8 cellular contexts compared by ENCODE assay signal in genomic region chr16:71808593-71809449, GRCh38.
DNase-seq lines count a peak whose midpoint lies in the region; ATAC-seq lines count a peak whose summit lies in the region.

Gene AP1G1, minus strand, starts transcription at chr16:71808834. Its CDS starts 19,355 bp downstream, at chr16:71789479.

- H3K4me1 Mint-ChIP-seq in activated naive CD4-positive, alpha-beta T cell treated with anti-CD3 and anti-CD28 coated beads, Interleukin-2, amount 10 ng/mL, durations not matched to agents 7 days and 5 days = peaks cover 32% of the 10 kb centered on the region

- DNase-seq in NCI-H1048 (lab: John Stamatoyannopoulos, UW) (peak; percentile 77), SK-N-MC (ENCODE audit: low read depth, low spot score) (peak; percentile 67), germinal center (ENCODE audit: low spot score) (peak; percentile 97), non-pigmented ciliary epithelial cell (ENCODE audit: low read depth) (peak; percentile 94), substantia nigra (lab: John Stamatoyannopoulos, UW) (peak; percentile 62 to 98 (median 90))
- peak; percentile 96 for DNase-seq in activated naive CD4-positive, alpha-beta T cell treated with anti-CD3 and anti-CD28 coated beads, Interleukin-2, amount 10 ng/mL, durations not matched to agents 7 days and 5 days

- H3K9me3 Mint-ChIP-seq in activated naive CD4-positive, alpha-beta T cell treated with anti-CD3 and anti-CD28 coated beads, Interleukin-2, amount 10 ng/mL, durations not matched to agents 7 days and 5 days = no peaks in the 10 kb centered on the region

- CTCF ChIA-PET in activated naive CD4-positive, alpha-beta T cell treated with anti-CD3 and anti-CD28 coated beads, Interleukin-2, amount 10 ng/mL, durations not matched to agents 7 days and 5 days (lab: Charles Lee) = interaction anchor here (1.2 kb wide), 1 partner anchor 73 kb away, joined by 8 read pairs; no protein-coding TSS in a partner anchor

- ATAC-seq in HG02588 (IDR thresholded peaks at IDR 0.05; ENCODE audit: unreplicated experiment) = peak; percentile 71

- no peaks in the 10 kb centered on the region for H3K9me3 ChIP-seq in SK-N-MC (ENCODE audit: low read depth, low read length)

- peaks cover 8% of the 10 kb centered on the region for H3K27me3 Mint-ChIP-seq in activated naive CD4-positive, alpha-beta T cell treated with anti-CD3 and anti-CD28 coated beads, Interleukin-2, amount 10 ng/mL, durations not matched to agents 7 days and 5 days

- H3K27ac ChIP-seq in SK-N-MC (peak within 1 kb of the TSS; percentile 96), substantia nigra (ENCODE audit: low read depth, low read length, poor library complexity, severe bottlenecking) (peak within 1 kb of the TSS; percentile 93)

- H3K9ac ChIP-seq in SK-N-MC (ENCODE audit: insufficient read length) = peak within 1 kb of the TSS; percentile 93

- H3K36me3 ChIP-seq in SK-N-MC (ENCODE audit: insufficient read depth, low read length) = no peaks in the 10 kb centered on the region

- H3K27ac Mint-ChIP-seq in activated naive CD4-positive, alpha-beta T cell treated with anti-CD3 and anti-CD28 coated beads, Interleukin-2, amount 10 ng/mL, durations not matched to agents 7 days and 5 days = peak within 1 kb of the TSS; percentile 100

- H3K4me3 ChIP-seq in GM08714 (ENCODE audit: low read length) (peak within 1 kb of the TSS; percentile 95), SK-N-MC (peak within 1 kb of the TSS; percentile 85)

- peaks cover 7% of the 10 kb centered on the region for H3K36me3 Mint-ChIP-seq in activated naive CD4-positive, alpha-beta T cell treated with anti-CD3 and anti-CD28 coated beads, Interleukin-2, amount 10 ng/mL, durations not matched to agents 7 days and 5 days

- H3K4me3 Mint-ChIP-seq in activated naive CD4-positive, alpha-beta T cell treated with anti-CD3 and anti-CD28 coated beads, Interleukin-2, amount 10 ng/mL, durations not matched to agents 7 days and 5 days = peak within 1 kb of the TSS; percentile 94

Comparison
In these comparisons a context has a peak if more than half of its experiments do, and no peak if none do; other contexts are left out.
1. Peak in every context shown above with its lines: DNase-seq, ATAC-seq, H3K4me3 ChIP-seq and H3K27ac ChIP-seq.